In genomic region chr1:206801467-206801866, GRCh38 we compare ENCODE assay signal across 23 cellular contexts. TPM values are rescaled to one million over a fixed set of nuclear protein-coding genes. Genes with fewer than 3 reads are reported as not detected.
DNase-seq lines count a peak whose midpoint lies in the region; ATAC-seq and TF ChIP-seq lines count a peak whose summit lies in the region.
"Had no signal": no experiment of that assay in that cellular context is flagged by ENCODE, and none has a peak within 500 bp of the region (broad histone marks: within the 10 kb centered on the region; RNA-seq: fewer than 3 reads in every experiment).

No MANE protein-coding gene starts in this region.

- POLR2A ChIA-PET in CD4-positive, alpha-beta memory T cell (lab: Charles Lee; ENCODE audit: partially characterized antibody): interaction anchor here (0.7 to 13.4 kb wide), 4 partner anchors 16 to 66 kb away, joined by 3 to 158 read pairs (median 94); partner anchors contain the start of genes IL10 and IL19

- H3K36me3 ChIP-seq in BLaER1 treated with 17β-estradiol and CSF1 and Interleukin-3, amounts not matched to agents 10 nM and 100 nM: no peaks in the 10 kb centered on the region
- no peaks in the 10 kb centered on the region for H3K36me3 ChIP-seq in CD4-positive, alpha-beta memory T cell (ENCODE audit: insufficient read depth, low read length)
- no peaks in the 10 kb centered on the region for H3K36me3 ChIP-seq in tibial artery
- H3K36me3 ChIP-seq: adrenal gland, cardiac muscle cell, esophagus muscularis mucosa, upper lobe of right lung had no signal

- intact Hi-C loops in CD4-positive, alpha-beta memory T cell (cut with micrococcal nuclease): no loop called here
- intact Hi-C loops in tibial artery (cut with DNase I; ENCODE audit: low total_unique reads): loop anchor here (10.0 kb wide), 1 partner anchor 167 kb away; the partner anchor contains the start of gene DYRK3

- ATAC-seq in GM19324 (IDR thresholded peaks at IDR 0.05; ENCODE audit: low FRiP score, unreplicated experiment): no peak
- ATAC-seq: stimulated activated naive CD8-positive, alpha-beta T cell treated with anti-CD3 and anti-CD28 coated beads, Interleukin-15, amount 100 ng/mL, for 72 hours; upper lobe of right lung had no signal

- no peaks in the 10 kb centered on the region for H3K36me3 Mint-ChIP-seq in CD4-positive, alpha-beta memory T cell
- H3K36me3 Mint-ChIP-seq: mesothelial cell of epicardium had no signal

- peak; percentile 2 for TF ChIP-seq CTCF in choroid plexus epithelial cell (conservative IDR thresholded peaks at IDR 0.05; ENCODE audit: low read depth, low read length)
- no peak for TF ChIP-seq CTCF in tibial artery (IDR thresholded peaks at IDR 0.05)

- H3K4me1 Mint-ChIP-seq in CD4-positive, alpha-beta memory T cell: peaks cover 46 to 82% (median 64%) of the 10 kb centered on the region in 4 donors

- no peaks in the 10 kb centered on the region for H4K20me1 ChIP-seq in BLaER1 treated with 17β-estradiol and CSF1 and Interleukin-3, amounts not matched to agents 10 nM and 100 nM

- H3K4me1 ChIP-seq in BLaER1 treated with 17β-estradiol and CSF1 and Interleukin-3, amounts not matched to agents 10 nM and 100 nM: peaks cover 36 to 79% (median 67%) of the 10 kb centered on the region in 10 experiments
- H3K4me1 ChIP-seq in CD4-positive, alpha-beta memory T cell (ENCODE audit: insufficient read depth, low read length): peaks cover 63% of the 10 kb centered on the region
- H3K4me1 ChIP-seq in tibial artery: no peaks in the 10 kb centered on the region
- H3K4me1 ChIP-seq: esophagus muscularis mucosa, upper lobe of right lung had no signal

- H3K9me3 Mint-ChIP-seq in CD4-positive, alpha-beta memory T cell: peaks cover 0 to 4% (median 0%) of the 10 kb centered on the region in 8 donors
- H3K9me3 Mint-ChIP-seq: mesothelial cell of epicardium; stimulated activated naive CD8-positive, alpha-beta T cell treated with anti-CD3 and anti-CD28 coated beads, Interleukin-15, amount 100 ng/mL, for 72 hours had no signal

- no peaks in the 10 kb centered on the region for H3K27me3 ChIP-seq in BLaER1 treated with 17β-estradiol and CSF1 and Interleukin-3, amounts not matched to agents 10 nM and 100 nM
- no peaks in the 10 kb centered on the region for H3K27me3 ChIP-seq in CD4-positive, alpha-beta memory T cell (ENCODE audit: insufficient read depth, low read length)
- H3K27me3 ChIP-seq in tibial artery: peaks cover 0 to 8% of the 10 kb centered on the region in 2 donors
- H3K27me3 ChIP-seq: upper lobe of right lung had no signal

- H3K4me3 Mint-ChIP-seq in CD4-positive, alpha-beta memory T cell: peak overlapping the region in 2 of 8 donors; percentile 22 to 51
- H3K4me3 Mint-ChIP-seq: mesothelial cell of epicardium; stimulated activated naive CD8-positive, alpha-beta T cell treated with anti-CD3 and anti-CD28 coated beads, Interleukin-15, amount 100 ng/mL, for 72 hours had no signal

- H3K4me2 ChIP-seq in BLaER1 treated with 17β-estradiol and CSF1 and Interleukin-3, amounts not matched to agents 10 nM and 100 nM: peak overlapping the region in 7 of 11 experiments; percentile 54 to 85 (median 75); a peak in 10 of 22 replicates

- H3K27ac Mint-ChIP-seq in CD4-positive, alpha-beta memory T cell: peak overlapping the region; percentile 89 to 99 (median 97)
- H3K27ac Mint-ChIP-seq: mesothelial cell of epicardium had no signal

- DNase-seq in CD4-positive, alpha-beta memory T cell: no peak
- DNase-seq in OCI-M1 (lab: John Stamatoyannopoulos, UW) (peak; percentile 19), choroid plexus epithelial cell (ENCODE audit: low read depth) (no peak), NCI-H524 (lab: John Stamatoyannopoulos, UW) (no peak), dedifferentiated amniotic fluid mesenchymal stem cell (ENCODE audit: extremely low spot score) (no peak), tibial artery (no peak)
- DNase-seq: activated T-cell treated with anti-CD3 and anti-CD28 coated beads, Interleukin-2, amount 50 U/mL, for 1 hour; adrenal gland; GDM1; left cardiac atrium; NCI-H1694; posterior cingulate gyrus; stimulated activated CD4-positive, alpha-beta T cell treated with anti-CD3 and anti-CD28 coated beads, Interleukin-2, amount 100 ng/mL, for 24 hours; stimulated activated naive CD8-positive, alpha-beta T cell treated with anti-CD3 and anti-CD28 coated beads, Interleukin-15, amount 100 ng/mL, for 72 hours; upper lobe of right lung had no signal

- CTCF ChIA-PET in CD4-positive, alpha-beta memory T cell (lab: Charles Lee; ENCODE audit: partially characterized antibody): interaction anchor here (1.0 to 12.2 kb wide), 5 partner anchors 9 to 111 kb away, joined by 4 to 351 read pairs (median 6); partner anchors contain the start of gene IL10

- peak overlapping the region in 3 of 11 experiments; percentile 11 to 67 (median 66); a peak in 5 of 22 replicates for H3K27ac ChIP-seq in BLaER1 treated with 17β-estradiol and CSF1 and Interleukin-3, amounts not matched to agents 10 nM and 100 nM
- H3K27ac ChIP-seq in CD4-positive, alpha-beta memory T cell (ENCODE audit: low read depth, low read length): no peak overlapping the region
- no peak overlapping the region for H3K27ac ChIP-seq in tibial artery
- H3K27ac ChIP-seq: adrenal gland, cardiac muscle cell, esophagus muscularis mucosa, HL-60, upper lobe of right lung had no signal

- H3K9me3 ChIP-seq in BLaER1 treated with 17β-estradiol and CSF1 and Interleukin-3, amounts not matched to agents 10 nM and 100 nM (replicated peaks in 1 of 11): no peaks in the 10 kb centered on the region
- no peaks in the 10 kb centered on the region for H3K9me3 ChIP-seq in CD4-positive, alpha-beta memory T cell (ENCODE audit: control insufficient read depth in 1 of 2, low read length in 2 of 2)
- H3K9me3 ChIP-seq in tibial artery: no peaks in the 10 kb centered on the region
- H3K9me3 ChIP-seq: adrenal gland, esophagus muscularis mucosa, upper lobe of right lung had no signal

- no peaks in the 10 kb centered on the region for H3K27me3 Mint-ChIP-seq in CD4-positive, alpha-beta memory T cell
- H3K27me3 Mint-ChIP-seq: stimulated activated naive CD8-positive, alpha-beta T cell treated with anti-CD3 and anti-CD28 coated beads, Interleukin-15, amount 100 ng/mL, for 72 hours had no signal

- H3K9ac ChIP-seq in BLaER1 treated with 17β-estradiol and CSF1 and Interleukin-3, amounts not matched to agents 10 nM and 100 nM: no peak overlapping the region

- no peak overlapping the region for H3K4me3 ChIP-seq in BLaER1 treated with 17β-estradiol and CSF1 and Interleukin-3, amounts not matched to agents 10 nM and 100 nM
- no peak overlapping the region for H3K4me3 ChIP-seq in CD4-positive, alpha-beta memory T cell (ENCODE audit: low read length in 2 of 2)
- H3K4me3 ChIP-seq in choroid plexus epithelial cell (ENCODE audit: low read depth, low read length) (no peak overlapping the region), tibial artery (no peak overlapping the region)
- H3K4me3 ChIP-seq: adrenal gland, cardiac muscle cell, esophagus muscularis mucosa, upper lobe of right lung had no signal

RNA-seq across cellular contexts. Expression of gene IL10, which starts 29.2 kb away (rescaled TPM):
- total RNA-seq in CD4-positive, alpha-beta memory T cell: under 1 TPM; 0.28 to 0.32 TPM
- under 1 TPM; 0.11 to 0.34 TPM for polyA plus RNA-seq in CD4-positive, alpha-beta memory T cell
- total RNA-seq: cardiac muscle cell, mesothelial cell of epicardium had no signal
- polyA plus RNA-seq: cardiac muscle cell, neural cell had no signal

RNA-seq across cellular contexts. Expression of gene IL19, which starts 30.9 kb away (rescaled TPM):
- total RNA-seq in CD4-positive, alpha-beta memory T cell: not detected
- polyA plus RNA-seq in CD4-positive, alpha-beta memory T cell: not detected
- total RNA-seq: adrenal gland, cardiac muscle cell, esophagus muscularis mucosa, left cardiac atrium, mesothelial cell of epicardium, skeletal muscle tissue, upper lobe of right lung had no signal
- polyA plus RNA-seq: adrenal gland, cardiac muscle cell, neural cell had no signal
